In the genomic region with DNA sequence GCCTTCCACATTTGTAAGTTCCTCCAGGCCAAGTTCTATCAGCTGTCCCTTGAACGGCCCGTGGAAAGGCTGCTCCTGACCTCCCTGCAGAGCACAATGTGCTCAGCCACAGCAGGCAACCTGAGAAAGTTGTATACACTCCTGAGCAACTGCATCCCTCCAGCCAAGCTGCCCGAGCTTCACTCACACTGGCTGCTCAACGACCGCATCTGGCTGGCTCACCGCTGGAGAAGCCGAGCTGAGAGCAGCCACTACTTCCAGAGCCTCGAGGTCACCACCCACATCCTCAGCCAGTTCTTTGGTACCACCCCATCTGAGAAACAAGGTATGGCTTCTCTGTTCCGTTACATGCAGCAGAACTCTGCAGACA, we compare ENCODE assay signal across 14 cellular contexts. TPM values are rescaled to one million over a fixed set of nuclear protein-coding genes. Genes with fewer than 3 reads are reported as not detected.
DNase-seq lines count a peak whose midpoint lies in the region; FAIRE-seq and TF ChIP-seq lines count a peak whose summit lies in the region.
"Had no signal": no experiment of that assay in that cellular context is flagged by ENCODE, and none has a peak within 500 bp of the region (broad histone marks: within the 10 kb centered on the region; RNA-seq: fewer than 3 reads in every experiment).

No MANE protein-coding gene starts in this region.

- H3K36me3 ChIP-seq in astrocyte (ENCODE audit: insufficient read depth, low read length) = peaks cover 12% of the 10 kb centered on the region

- peaks cover 44% of the 10 kb centered on the region for H3K36me3 Mint-ChIP-seq in activated T-cell treated with anti-CD3 and anti-CD28 coated beads, Interleukin-2, amount 50 U/mL, for 24 hours (ENCODE audit: low read depth)
- H3K36me3 Mint-ChIP-seq in astrocyte (ENCODE audit: low read depth, unreplicated experiment) (peaks cover 20% of the 10 kb centered on the region), progenitor cell of endocrine pancreas (ENCODE audit: insufficient read depth) (peaks cover 7% of the 10 kb centered on the region)

- no peak overlapping the region for H3K4me3 Mint-ChIP-seq in activated T-cell treated with anti-CD3 and anti-CD28 coated beads, Interleukin-2, amount 50 U/mL, for 24 hours
- peak overlapping the region; percentile 55 for H3K4me3 Mint-ChIP-seq in astrocyte (ENCODE audit: unreplicated experiment)
- peak overlapping the region; percentile 69 for H3K4me3 Mint-ChIP-seq in progenitor cell of endocrine pancreas (ENCODE audit: low read depth)
- H3K4me3 Mint-ChIP-seq: effector memory CD8-positive, alpha-beta T cell had no signal

- TF ChIP-seq CTCF in astrocyte (IDR thresholded peaks at IDR 0.05; ENCODE audit: insufficient read depth, low read depth, low read length) (no peak), progenitor cell of endocrine pancreas (IDR thresholded peaks at IDR 0.05; ENCODE audit: unreplicated experiment) (no peak)

- peaks cover 20% of the 10 kb centered on the region for H4K20me1 ChIP-seq in astrocyte (ENCODE audit: insufficient read depth, low read length)

- H3K27me3 Mint-ChIP-seq in activated T-cell treated with anti-CD3 and anti-CD28 coated beads, Interleukin-2, amount 50 U/mL, for 24 hours = no peaks in the 10 kb centered on the region
- H3K27me3 Mint-ChIP-seq in astrocyte (ENCODE audit: low read depth, unreplicated experiment) (no peaks in the 10 kb centered on the region), progenitor cell of endocrine pancreas (no peaks in the 10 kb centered on the region)
- H3K27me3 Mint-ChIP-seq: effector memory CD8-positive, alpha-beta T cell had no signal

- no peak overlapping the region for H3K27ac ChIP-seq in astrocyte (ENCODE audit: low read depth, low read length)
- H3K27ac ChIP-seq: KMS-11 had no signal

- no peaks in the 10 kb centered on the region for H3K27me3 ChIP-seq in astrocyte (ENCODE audit: insufficient read depth, low read length)

- peaks cover 56% of the 10 kb centered on the region for H3K4me1 Mint-ChIP-seq in activated T-cell treated with anti-CD3 and anti-CD28 coated beads, Interleukin-2, amount 50 U/mL, for 24 hours (ENCODE audit: low read depth)
- peaks cover 18% of the 10 kb centered on the region for H3K4me1 Mint-ChIP-seq in astrocyte (ENCODE audit: low read depth, unreplicated experiment)
- peaks cover 12% of the 10 kb centered on the region for H3K4me1 Mint-ChIP-seq in progenitor cell of endocrine pancreas (ENCODE audit: low read depth)

- DNase-seq in activated T-cell treated with anti-CD3 and anti-CD28 coated beads, Interleukin-2, amount 50 U/mL, for 24 hours = no peak
- DNase-seq in activated T-cell treated with anti-CD3 and anti-CD28 coated beads for 4 hours (no peak), astrocyte (ENCODE audit: low read depth) (no peak), progenitor cell of endocrine pancreas (ENCODE audit: low spot score, unreplicated experiment) (no peak), A172 (ENCODE audit: low spot score) (no peak), GM03348 (ENCODE audit: low spot score) (no peak), SK-N-DZ (ENCODE audit: low spot score) (no peak)
- peak; percentile 50 for DNase-seq in Jurkat, Clone E6-1 (ENCODE audit: low read depth, low spot score)
- DNase-seq: effector memory CD8-positive, alpha-beta T cell; NCI-H1092; NCI-H2081 treated with DMSO at 0.1 percent for 48 hours; NCI-H524 treated with DMSO at 0.1 percent for 48 hours had no signal

- H3K4me3 ChIP-seq in Jurkat, Clone E6-1 (ENCODE audit: low read length) = peak overlapping the region; percentile 5
- no peak overlapping the region for H3K4me3 ChIP-seq in astrocyte (ENCODE audit: insufficient read depth, low read depth, low read length)

- no peak overlapping the region for H3K4me2 ChIP-seq in astrocyte (ENCODE audit: low read length)
- H3K4me2 ChIP-seq: KMS-11 had no signal

- peaks cover 10% of the 10 kb centered on the region for H3K4me1 ChIP-seq in astrocyte (ENCODE audit: insufficient read depth, low read length)

- FAIRE-seq in astrocyte (lab: Jason Lieb, UNC) = no peak
- FAIRE-seq: urothelium cell line had no signal

- H3K79me2 ChIP-seq in astrocyte (ENCODE audit: insufficient read depth, low read length) = peaks cover 31% of the 10 kb centered on the region

- no peaks in the 10 kb centered on the region for H3K9me3 Mint-ChIP-seq in activated T-cell treated with anti-CD3 and anti-CD28 coated beads, Interleukin-2, amount 50 U/mL, for 24 hours
- no peaks in the 10 kb centered on the region for H3K9me3 Mint-ChIP-seq in astrocyte (ENCODE audit: unreplicated experiment)
- H3K9me3 Mint-ChIP-seq in progenitor cell of endocrine pancreas (ENCODE audit: low read depth) = no peaks in the 10 kb centered on the region
- H3K9me3 Mint-ChIP-seq: effector memory CD8-positive, alpha-beta T cell had no signal

- peak overlapping the region; percentile 56 for H3K27ac Mint-ChIP-seq in activated T-cell treated with anti-CD3 and anti-CD28 coated beads, Interleukin-2, amount 50 U/mL, for 24 hours
- H3K27ac Mint-ChIP-seq in astrocyte (ENCODE audit: unreplicated experiment) = no peak overlapping the region
- H3K27ac Mint-ChIP-seq in progenitor cell of endocrine pancreas = no peak overlapping the region

- H2AFZ ChIP-seq in astrocyte (ENCODE audit: low read depth, low read length) = no peak overlapping the region

- H3K9ac ChIP-seq in astrocyte (ENCODE audit: low read length) = no peak overlapping the region
- H3K9ac ChIP-seq: KMS-11 had no signal

- no peaks in the 10 kb centered on the region for H3K9me3 ChIP-seq in astrocyte (ENCODE audit: insufficient read depth, low read depth, low read length)

RNA-seq across cellular contexts. Expression of gene ZSWIM1, which starts 2.1 kb away (rescaled TPM):
- polyA plus RNA-seq in Jurkat, Clone E6-1 (2012; ENCODE audit: insufficient read depth, insufficient read length) = 7.6 TPM
- total RNA-seq in astrocyte = 9.0 and 9.6 TPM in 2 replicates
- total RNA-seq in progenitor cell of endocrine pancreas = 13.3 and 15.1 TPM in 2 replicates
- total RNA-seq in A172 (2014; rRNA removed; shearing (Covaris generic)) = 7.7 and 10.0 TPM in 2 replicates
- polyA plus RNA-seq in SK-N-DZ (2014; cell fraction: cytosol; rRNA removed) = 9.1 and 9.7 TPM in 2 replicates
- polyA plus RNA-seq in SK-N-DZ (2014; cell fraction: nucleus; rRNA removed) = 5.1 and 9.4 TPM in 2 replicates

RNA-seq across cellular contexts. Expression of gene SPATA25, which starts 4.3 kb away (rescaled TPM):
- polyA plus RNA-seq in Jurkat, Clone E6-1 (2012; ENCODE audit: insufficient read depth, insufficient read length) = not detected
- 0.67 and 1.7 TPM in 2 replicates for total RNA-seq in astrocyte
- 3.6 and 4.2 TPM in 2 replicates for total RNA-seq in progenitor cell of endocrine pancreas
- total RNA-seq in A172 (2014; rRNA removed; shearing (Covaris generic)) = 0.21 TPM in 1 of 2 replicates, not detected in the other
- 9.0 and 9.8 TPM in 2 replicates for polyA plus RNA-seq in SK-N-DZ (2014; cell fraction: cytosol; rRNA removed)
- 15.2 and 33.6 TPM in 2 replicates for polyA plus RNA-seq in SK-N-DZ (2014; cell fraction: nucleus; rRNA removed)

RNA-seq across cellular contexts. Expression of gene NEURL2, which starts 7.9 kb away (rescaled TPM):
- polyA plus RNA-seq in Jurkat, Clone E6-1 (2012; ENCODE audit: insufficient read depth, insufficient read length) = not detected
- total RNA-seq in astrocyte (6.7 and 6.9 TPM in 2 replicates), progenitor cell of endocrine pancreas (6.3 and 8.4 TPM in 2 replicates)
- 2.5 and 3.1 TPM in 2 replicates for total RNA-seq in A172 (2014; rRNA removed; shearing (Covaris generic))
- 12.8 and 18.3 TPM in 2 replicates for polyA plus RNA-seq in SK-N-DZ (2014; cell fraction: cytosol; rRNA removed)
- polyA plus RNA-seq in SK-N-DZ (2014; cell fraction: nucleus; rRNA removed) = 23.6 and 36.5 TPM in 2 replicates

RNA-seq across cellular contexts. Expression of gene CTSA, which starts 8.1 kb away (rescaled TPM):
- polyA plus RNA-seq in Jurkat, Clone E6-1 (2012; ENCODE audit: insufficient read depth, insufficient read length) = 49.1 TPM
- total RNA-seq in astrocyte (69.0 and 87.5 TPM in 2 replicates), progenitor cell of endocrine pancreas (91.3 and 92.1 TPM in 2 replicates)
- 114 and 142 TPM in 2 replicates for total RNA-seq in A172 (2014; rRNA removed; shearing (Covaris generic))
- 42.6 and 48.7 TPM in 2 replicates for polyA plus RNA-seq in SK-N-DZ (2014; cell fraction: cytosol; rRNA removed)
- 183 and 260 TPM in 2 replicates for polyA plus RNA-seq in SK-N-DZ (2014; cell fraction: nucleus; rRNA removed)

RNA-seq across cellular contexts. Expression of gene ZSWIM3, which starts 25.7 kb away (rescaled TPM):
- polyA plus RNA-seq in Jurkat, Clone E6-1 (2012; ENCODE audit: insufficient read depth, insufficient read length) = 4.8 TPM
- 4.4 and 4.7 TPM in 2 replicates for total RNA-seq in astrocyte
- 7.6 and 7.9 TPM in 2 replicates for total RNA-seq in progenitor cell of endocrine pancreas
- 4.2 and 4.8 TPM in 2 replicates for total RNA-seq in A172 (2014; rRNA removed; shearing (Covaris generic))
- polyA plus RNA-seq in SK-N-DZ (2014; cell fraction: cytosol; rRNA removed) = 7.0 and 7.6 TPM in 2 replicates
- 6.0 and 6.8 TPM in 2 replicates for polyA plus RNA-seq in SK-N-DZ (2014; cell fraction: nucleus; rRNA removed)
